Comparison of ENCODE assay signal across 26 cellular contexts in genomic region chr4:186758929-186759682, GRCh38. TPM values are rescaled to one million over a fixed set of nuclear protein-coding genes. Genes with fewer than 3 reads are reported as not detected.
"Had no signal": no experiment of that assay in that cellular context is flagged by ENCODE, and none has a peak within 500 bp of the region (broad histone marks: within the 10 kb centered on the region; RNA-seq: fewer than 3 reads in every experiment).

No MANE protein-coding gene starts in this region.

- H3K36me3 Mint-ChIP-seq: immature natural killer cell; natural killer cell treated with Interleukin-12 subunit alpha and Interleukin-12 subunit beta and Interleukin-15 and Interleukin-18, amount 100 ng/mL, for 72 hours; stimulated activated memory B cell treated with anti-CD40 and anti-IgM and Interleukin-4, amounts not matched to agents 10 μg/mL and 1 μg/mL and 100 μg/mL, for 72 hours had no signal

- H3K27ac ChIP-seq: left ventricle myocardium inferior, ovary, right atrium auricular region, right lobe of liver, thyroid gland, transverse colon, upper lobe of left lung, vagina had no signal

- H3K27me3 Mint-ChIP-seq: natural killer cell treated with Interleukin-12 subunit alpha and Interleukin-12 subunit beta and Interleukin-15 and Interleukin-18, amount 100 ng/mL, for 72 hours; progenitor cell of endocrine pancreas; stimulated activated memory B cell treated with anti-CD40 and anti-IgM and Interleukin-4, amounts not matched to agents 10 μg/mL and 1 μg/mL and 100 μg/mL, for 72 hours; stimulated activated naive CD8-positive, alpha-beta T cell treated with anti-CD3 and anti-CD28 coated beads, Interleukin-15, amount 100 ng/mL, for 72 hours had no signal

- ATAC-seq: mucosa of descending colon; naive thymus-derived CD4-positive, alpha-beta T cell; natural killer cell treated with Interleukin-12 subunit alpha and Interleukin-12 subunit beta and Interleukin-15 and Interleukin-18, amount 100 ng/mL, for 72 hours; right lobe of liver; stimulated activated memory B cell treated with anti-CD40 and anti-IgM and Interleukin-4, amounts not matched to agents 10 μg/mL and 1 μg/mL and 100 μg/mL, for 72 hours; stimulated activated naive CD8-positive, alpha-beta T cell treated with anti-CD3 and anti-CD28 coated beads, Interleukin-15, amount 100 ng/mL, for 72 hours had no signal

- H3K9me3 ChIP-seq: mucosa of descending colon, ovary, right atrium auricular region, right lobe of liver, thyroid gland, transverse colon, upper lobe of left lung, vagina had no signal

- H3K4me2 ChIP-seq: smooth muscle cell had no signal

- H3K4me1 Mint-ChIP-seq: immature natural killer cell; naive thymus-derived CD4-positive, alpha-beta T cell; stimulated activated memory B cell treated with anti-CD40 and anti-IgM and Interleukin-4, amounts not matched to agents 10 μg/mL and 1 μg/mL and 100 μg/mL, for 72 hours; stimulated activated naive CD8-positive, alpha-beta T cell treated with anti-CD3 and anti-CD28 coated beads, Interleukin-15, amount 100 ng/mL, for 72 hours had no signal

- H3K36me3 ChIP-seq: left ventricle myocardium inferior, ovary, right atrium auricular region, right lobe of liver, thyroid gland, transverse colon, upper lobe of left lung, vagina had no signal

- H3K4me3 Mint-ChIP-seq: immature natural killer cell; naive thymus-derived CD4-positive, alpha-beta T cell; natural killer cell treated with Interleukin-12 subunit alpha and Interleukin-12 subunit beta and Interleukin-15 and Interleukin-18, amount 100 ng/mL, for 72 hours; stimulated activated memory B cell treated with anti-CD40 and anti-IgM and Interleukin-4, amounts not matched to agents 10 μg/mL and 1 μg/mL and 100 μg/mL, for 72 hours; stimulated activated naive CD8-positive, alpha-beta T cell treated with anti-CD3 and anti-CD28 coated beads, Interleukin-15, amount 100 ng/mL, for 72 hours had no signal

- H3K27me3 ChIP-seq: ovary, right atrium auricular region, right lobe of liver, thyroid gland, transverse colon, upper lobe of left lung, vagina had no signal

- H3K4me3 ChIP-seq: left ventricle myocardium inferior, lung, mucosa of descending colon, ovary, right atrium auricular region, right lobe of liver, smooth muscle cell, thyroid gland, transverse colon, upper lobe of left lung, vagina had no signal

- H3K27ac Mint-ChIP-seq: immature natural killer cell; naive thymus-derived CD4-positive, alpha-beta T cell; natural killer cell treated with Interleukin-12 subunit alpha and Interleukin-12 subunit beta and Interleukin-15 and Interleukin-18, amount 100 ng/mL, for 72 hours; progenitor cell of endocrine pancreas; stimulated activated memory B cell treated with anti-CD40 and anti-IgM and Interleukin-4, amounts not matched to agents 10 μg/mL and 1 μg/mL and 100 μg/mL, for 72 hours; stimulated activated naive CD8-positive, alpha-beta T cell treated with anti-CD3 and anti-CD28 coated beads, Interleukin-15, amount 100 ng/mL, for 72 hours had no signal

- FAIRE-seq: islet of Langerhans had no signal

- DNase-seq: hypothalamus; immature natural killer cell; left ventricle myocardium inferior; midbrain; mucosa of descending colon; naive thymus-derived CD4-positive, alpha-beta T cell; ovary; right lobe of liver; stimulated activated CD4-positive, alpha-beta T cell treated with anti-CD3 and anti-CD28 coated beads, Interleukin-1b, Interleukin-23, amount 100 ng/mL, for 48 hours; stimulated activated CD4-positive, alpha-beta T cell treated with anti-CD3 and anti-CD28 coated beads, Interleukin-2, amount 100 ng/mL, for 48 hours; stimulated activated CD4-positive, alpha-beta T cell treated with anti-CD3 and anti-CD28 coated beads, Interleukin-4, amount 100 ng/mL, for 4 hours; stimulated activated CD8-positive, alpha-beta memory T cell treated with anti-CD3 and anti-CD28 coated beads, Interleukin-4, amount 100 ng/mL, for 48 hours; stimulated activated naive CD4-positive, alpha-beta T cell treated with Interleukin-2 at 50 U/mL for 16 hours; stimulated activated naive CD8-positive, alpha-beta T cell treated with anti-CD3 and anti-CD28 coated beads, Interleukin-15, amount 100 ng/mL, for 72 hours; substantia nigra; thyroid gland; transverse colon had no signal

- H3K4me1 ChIP-seq: right atrium auricular region, right lobe of liver, upper lobe of left lung, vagina had no signal

RNA-seq across cellular contexts. Expression of gene FAT1, which starts 35.5 kb away (rescaled TPM):
- total RNA-seq: natural killer cell treated with Interleukin-12 subunit alpha and Interleukin-12 subunit beta and Interleukin-15 and Interleukin-18, amount 100 ng/mL, for 72 hours had no signal
- polyA plus RNA-seq: immature natural killer cell; naive thymus-derived CD4-positive, alpha-beta T cell had no signal
